Comparison of ENCODE assay signal across 8 cellular contexts in the genomic region with DNA sequence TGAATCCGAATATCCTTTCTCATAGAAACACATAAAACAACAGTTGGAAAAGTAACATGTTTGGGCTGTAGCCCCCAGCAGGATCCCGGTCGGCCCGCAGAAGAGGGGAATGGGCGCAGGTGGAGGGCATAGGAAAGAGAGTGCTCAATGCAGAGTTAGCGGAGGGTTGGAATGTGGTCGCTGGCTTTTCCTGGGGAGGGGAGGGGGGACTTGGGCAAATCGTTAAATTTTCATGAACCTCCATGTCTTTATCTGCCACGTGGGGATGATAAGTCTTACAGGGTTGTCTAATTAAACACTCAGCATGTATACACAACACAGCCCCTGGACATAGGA. TPM values are rescaled to one million over a fixed set of nuclear protein-coding genes. Genes with fewer than 3 reads are reported as not detected.
DNase-seq lines count a peak whose midpoint lies in the region; FAIRE-seq and TF ChIP-seq lines count a peak whose summit lies in the region.

No MANE protein-coding gene starts in this region.

- TF ChIP-seq CTCF in Caco-2 (IDR thresholded peaks at IDR 0.05; ENCODE audit: insufficient read depth in 1 of 2, low read depth in 1 of 2, low read length in 1 of 2, severe bottlenecking in 1 of 2, unreplicated experiment in 1 of 2), result no peak
- no peak for TF ChIP-seq CTCF in NB4 (IDR thresholded peaks at IDR 0.05; ENCODE audit: low read depth, low read length)
- TF ChIP-seq CTCF in osteoblast (IDR thresholded peaks at IDR 0.05; ENCODE audit: extremely low read depth, low read depth, low read length), result no peak

- H3K27ac ChIP-seq in osteoblast (ENCODE audit: low read depth, low read length), result peak overlapping the region; percentile 95

- H3K4me1 ChIP-seq in Caco-2 (peaks cover 4% of the 10 kb centered on the region; the same call in 1 of the 2 replicates), endocrine pancreas (ENCODE audit: control insufficient read depth, insufficient read depth, low read length) (no peaks in the 10 kb centered on the region), osteoblast (ENCODE audit: insufficient read depth, low read length) (peaks cover 32% of the 10 kb centered on the region)

- H3K4me3 ChIP-seq in Caco-2 (ENCODE audit: low read depth, low read length) (peak overlapping the region; percentile 75), NB4 (ENCODE audit: low read depth, low read length) (peak overlapping the region; percentile 69), endocrine pancreas (ENCODE audit: control insufficient read depth, insufficient read depth, low read length) (peak overlapping the region; percentile 63), osteoblast (ENCODE audit: insufficient read depth, low read length) (peak overlapping the region; percentile 89)

- CTCF ChIA-PET in Caco-2 (lab: Charles Lee), result interaction anchor here (1.0 to 1.4 kb wide), 3 partner anchors 25 to 77 kb away, joined by 4 to 5 read pairs (median 4); no protein-coding TSS in a partner anchor

- H3K79me2 ChIP-seq in osteoblast (ENCODE audit: insufficient read depth, low read length), result no peaks in the 10 kb centered on the region

- H3K4me3 Mint-ChIP-seq in Caco-2 (ENCODE audit: unreplicated experiment), result peak overlapping the region; percentile 96

- TF ChIP-seq POLR2A in NB4 (IDR thresholded peaks at IDR 0.05; ENCODE audit: extremely low read depth, insufficient read length), result no peak

- peaks cover 16% of the 10 kb centered on the region for H3K4me1 Mint-ChIP-seq in Caco-2 (ENCODE audit: low read depth, unreplicated experiment)

- BruUV-seq in Caco-2 (replicated peaks; lab: Mats Ljungman, UMichigan), result no TSS peak

- H4K20me1 ChIP-seq in osteoblast (ENCODE audit: insufficient read depth, low read length), result no peaks in the 10 kb centered on the region

- peak overlapping the region; percentile 61 for H3K9ac ChIP-seq in endocrine pancreas (ENCODE audit: control insufficient read depth, insufficient read depth, low read length)

- H3K27me3 Mint-ChIP-seq in Caco-2 (ENCODE audit: insufficient read depth, unreplicated experiment), result no peaks in the 10 kb centered on the region

- H3K9me3 Mint-ChIP-seq in Caco-2 (ENCODE audit: unreplicated experiment), result no peaks in the 10 kb centered on the region

- H3K36me3 Mint-ChIP-seq in Caco-2 (ENCODE audit: insufficient read depth, unreplicated experiment), result peaks cover 9% of the 10 kb centered on the region

- POLR2A ChIA-PET in Caco-2 (lab: Charles Lee), result interaction anchor here (0.5 kb wide), 1 partner anchor 46 kb away, joined by 3 read pairs; no protein-coding TSS in a partner anchor

- peak overlapping the region; percentile 82 for H2AFZ ChIP-seq in osteoblast (ENCODE audit: low read length)

- intact Hi-C loops in Caco-2 (cut with micrococcal nuclease; ENCODE audit: unreplicated experiment), result loop anchor here (1.0 to 5.0 kb wide), 3 partner anchors 26 to 77 kb away; no protein-coding TSS in a partner anchor

- H3K27ac Mint-ChIP-seq in Caco-2 (ENCODE audit: unreplicated experiment), result peak overlapping the region; percentile 83

- DNase-seq in Caco-2 (no peak), NB4 (ENCODE audit: low read depth) (no peak), osteoblast (ENCODE audit: insufficient read length, low spot score, missing footprints) (no peak), NCI-H187 treated with DMSO at 0.1 percent for 48 hours (lab: John Stamatoyannopoulos, UW) (no peak), GM19239 (ENCODE audit: insufficient read length, low spot score) (no peak), superior temporal gyrus (ENCODE audit: extremely low spot score) (no peak)
- DNase-seq in effector CD4-positive, alpha-beta T cell, result no peak

- no peaks in the 10 kb centered on the region for H3K9me3 ChIP-seq in Caco-2
- no peaks in the 10 kb centered on the region for H3K9me3 ChIP-seq in endocrine pancreas (ENCODE audit: control insufficient read depth, low read length)
- no peaks in the 10 kb centered on the region for H3K9me3 ChIP-seq in osteoblast (ENCODE audit: low read depth, low read length)

- H3K4me2 ChIP-seq in osteoblast (ENCODE audit: insufficient read depth, low read length), result peak overlapping the region; percentile 92

- H3K36me3 ChIP-seq in Caco-2 (ENCODE audit: control insufficient read depth, insufficient read depth, low read length) (no peaks in the 10 kb centered on the region), endocrine pancreas (ENCODE audit: control insufficient read depth, insufficient read depth, low read length) (no peaks in the 10 kb centered on the region), osteoblast (ENCODE audit: insufficient read depth, low read length) (no peaks in the 10 kb centered on the region)

- H3K27me3 ChIP-seq in Caco-2 (replicated peaks; ENCODE audit: control insufficient read depth, insufficient read depth, low read length) (no peaks in the 10 kb centered on the region), endocrine pancreas (ENCODE audit: control insufficient read depth, insufficient read depth, low read length) (no peaks in the 10 kb centered on the region), osteoblast (ENCODE audit: insufficient read depth, low read length) (no peaks in the 10 kb centered on the region)

- no peak for FAIRE-seq in GM19239 (lab: Jason Lieb, UNC)

RNA-seq across cellular contexts. Expression of gene SLC46A3, which starts 0.4 kb away (rescaled TPM):
- total RNA-seq in Caco-2 (2022) (2.0 and 2.3 TPM in 2 replicates), osteoblast (10.6 and 11.2 TPM in 2 replicates)
